In genomic region chr19:48954011-48954594, GRCh38 we compare ENCODE assay signal across 8 cellular contexts. TPM values are rescaled to one million over a fixed set of nuclear protein-coding genes. Genes with fewer than 3 reads are reported as not detected.
DNase-seq lines count a peak whose midpoint lies in the region; ATAC-seq and TF ChIP-seq lines count a peak whose summit lies in the region.

No MANE protein-coding gene starts in this region.

- H3K4me3 ChIP-seq in GM12875 (ENCODE audit: low read depth, low read length) (peak overlapping the region; percentile 13), foreskin fibroblast (ENCODE audit: low read depth in 1 of 2, low read length in 2 of 2) (peak overlapping the region; percentile 95 to 99), gastrocnemius medialis (peak overlapping the region; percentile 78 to 88 (median 84))

- peaks cover 9 to 12% of the 10 kb centered on the region in 2 donors for H3K4me1 ChIP-seq in gastrocnemius medialis

- H3K9me3 ChIP-seq in T-helper 17 cell (ENCODE audit: control insufficient read depth, low read length, poor library complexity, severe bottlenecking) (no peaks in the 10 kb centered on the region), gastrocnemius medialis (no peaks in the 10 kb centered on the region)

- peaks cover 19% of the 10 kb centered on the region for H3K4me1 Mint-ChIP-seq in T-helper 17 cell

- H3K36me3 Mint-ChIP-seq in T-helper 17 cell (ENCODE audit: low read depth), result peaks cover 2% of the 10 kb centered on the region

- peak overlapping the region; percentile 72 to 88 (median 82) for H3K27ac ChIP-seq in gastrocnemius medialis

- ATAC-seq in T-helper 17 cell (no peak), gastrocnemius medialis (no peak), HG03280 (IDR thresholded peaks at IDR 0.05; ENCODE audit: unreplicated experiment) (no peak)

- no peaks in the 10 kb centered on the region for H3K27me3 ChIP-seq in gastrocnemius medialis

- intact Hi-C loops in gastrocnemius medialis (cut with DNase I; ENCODE audit: low total_unique reads), result loop anchor here (5.0 kb wide), 1 partner anchor 77 kb away; no protein-coding TSS in a partner anchor

- in situ Hi-C loops in gastrocnemius medialis (cut with MboI; ENCODE audit: low sequenced_read_pairs in 4 of 4), result loop anchor here in 1 of 4 donors (25.0 kb wide), 1 partner anchor 92 kb away; the partner anchor contains the start of genes PLEKHA4 and PPP1R15A
- in situ Hi-C loops in GM13976 (cut with MboI; ENCODE audit: low sequenced_read_pairs, unreplicated experiment), result no loop called here

- H3K27ac Mint-ChIP-seq in T-helper 17 cell, result peak overlapping the region; percentile 57

- peak overlapping the region; percentile 93 for H3K4me3 Mint-ChIP-seq in T-helper 17 cell

- no peaks in the 10 kb centered on the region for H3K27me3 Mint-ChIP-seq in T-helper 17 cell

- no peak for TF ChIP-seq CTCF in GM12875 (IDR thresholded peaks at IDR 0.05; ENCODE audit: borderline replicate concordance, insufficient read depth, low read depth, low read length)
- no peak for TF ChIP-seq CTCF in foreskin fibroblast (IDR thresholded peaks at IDR 0.05; ENCODE audit: low read depth, low read length)
- TF ChIP-seq CTCF in gastrocnemius medialis (IDR thresholded peaks at IDR 0.05 in 4 of 5, conservative IDR thresholded peaks at IDR 0.05 in 1 of 5), result no peak
- no peak for TF ChIP-seq CTCF in GM13976 (IDR thresholded peaks at IDR 0.05; ENCODE audit: borderline replicate concordance, control extremely low read depth, extremely low read depth, insufficient read depth, missing control alignments)

- TF ChIP-seq POLR2A in gastrocnemius medialis (IDR thresholded peaks at IDR 0.05), result no peak

- DNase-seq in T-helper 17 cell, result no peak
- no peak for DNase-seq in foreskin fibroblast
- no peak for DNase-seq in gastrocnemius medialis
- no peak for DNase-seq in GM13976 (ENCODE audit: low spot score)
- no peak for DNase-seq in NCI-H226
- no peak for DNase-seq in DMS114 treated with DMSO at 0.1 percent for 48 hours (lab: John Stamatoyannopoulos, UW; ENCODE audit: unreplicated experiment)

- no peaks in the 10 kb centered on the region for H3K36me3 ChIP-seq in gastrocnemius medialis

RNA-seq across cellular contexts. Expression of gene BAX, which starts 0.6 kb away (rescaled TPM):
- total RNA-seq in T-helper 17 cell (100 to 1,000 TPM in 1 of 2 donors, 10 to 100 TPM in 1; 89.2 to 104 TPM), gastrocnemius medialis (10 to 100 TPM in 3 of 4 donors, 1 to 10 TPM in 1; 7.9 to 21.8 (median 18.0) TPM)

RNA-seq across cellular contexts. Expression of gene FTL, which starts 11.0 kb away (rescaled TPM):
- 100 to 1,000 TPM; 612 to 898 TPM for total RNA-seq in T-helper 17 cell
- 1,000 to 10,000 TPM in 3 of 4 donors, 100 to 1,000 TPM in 1; 894 to 1,364 (median 1,121) TPM for total RNA-seq in gastrocnemius medialis

RNA-seq across cellular contexts. Expression of gene DHDH, which starts 20.6 kb away (rescaled TPM):
- total RNA-seq in T-helper 17 cell, result under 1 TPM; 0.50 to 0.86 TPM
- not detected for total RNA-seq in gastrocnemius medialis

RNA-seq across cellular contexts. Expression of gene GYS1, which starts 39.0 kb away (rescaled TPM):
- total RNA-seq in T-helper 17 cell, result 10 to 100 TPM; 21.6 to 24.2 TPM
- total RNA-seq in gastrocnemius medialis, result 100 to 1,000 TPM; 110 to 221 (median 126) TPM

RNA-seq across cellular contexts. Expression of gene RUVBL2, which starts 39.6 kb away (rescaled TPM):
- 10 to 100 TPM; 20.2 to 25.5 TPM for total RNA-seq in T-helper 17 cell
- total RNA-seq in gastrocnemius medialis, result 100 to 1,000 TPM; 134 to 185 (median 146) TPM

Comparison
In these comparisons a context has a peak if more than half of its experiments do, and no peak if none do; other contexts are left out.
1. H3K4me3 ChIP-seq: peak in every context shown above with its lines; median percentile 97 in foreskin fibroblast; 84 in gastrocnemius medialis; 13 in GM12875.